ENCODE assay signal across 7 cellular contexts in genomic region chr6:47328139-47328538, GRCh38. TPM values are rescaled to one million over a fixed set of nuclear protein-coding genes. Genes with fewer than 3 reads are reported as not detected.
DNase-seq lines count a peak whose midpoint lies in the region; ATAC-seq and TF ChIP-seq lines count a peak whose summit lies in the region.
"Not testable (repeated sequence)": the region's sequence is repeated elsewhere in the genome, so short reads cannot be mapped to it uniquely, and the experiment has no call there.
"Had no signal": no experiment of that assay in that cellular context is flagged by ENCODE, and none has a peak within 500 bp of the region (broad histone marks: within the 10 kb centered on the region; RNA-seq: fewer than 3 reads in every experiment).

No MANE protein-coding gene starts in this region.

- TF ChIP-seq CTCF in CD4-positive, alpha-beta T cell (IDR thresholded peaks at IDR 0.05), result not testable (repeated sequence)

- not testable (repeated sequence) for H3K27ac Mint-ChIP-seq in CD4-positive, alpha-beta T cell; activated CD4-positive, alpha-beta T cell treated with anti-CD3 and anti-CD28 coated beads, Interleukin-2, amount 10 ng/mL, durations not matched to agents 24 days and 14 days
- peak overlapping the region in 1 of 10 donors; percentile 54 for H3K27ac Mint-ChIP-seq in naive thymus-derived CD8-positive, alpha-beta T cell

- not testable (repeated sequence) for DNase-seq in CD4-positive, alpha-beta T cell; left colon; naive thymus-derived CD8-positive, alpha-beta T cell
- peak; percentile 20 for DNase-seq in OCI-M1 (lab: John Stamatoyannopoulos, UW)
- DNase-seq in activated CD4-positive, alpha-beta T cell treated with anti-CD3 and anti-CD28 coated beads, Interleukin-2, amount 10 ng/mL, durations not matched to agents 24 days and 14 days, result peak; percentile 55
- DNase-seq in activated T-cell treated with anti-CD3 and anti-CD28 coated beads, Interleukin-2, amount 50 U/mL, for 1 hour, result peak; percentile 17

- not testable (repeated sequence) for H3K27me3 ChIP-seq in CD4-positive, alpha-beta T cell (ENCODE audit: control insufficient read depth, insufficient read depth, low read length)

- intact Hi-C loops in CD4-positive, alpha-beta T cell (cut with DNase I, micrococcal nuclease); activated CD4-positive, alpha-beta T cell treated with anti-CD3 and anti-CD28 coated beads, Interleukin-2, amount 10 ng/mL, durations not matched to agents 24 days and 14 days (cut with micrococcal nuclease); left colon (cut with DNase I, micrococcal nuclease): not testable (repeated sequence)

- peak; percentile 56 for ATAC-seq in CD4-positive, alpha-beta T cell (ENCODE audit: poor library complexity)
- ATAC-seq in left colon, result peak; percentile 44
- ATAC-seq in naive thymus-derived CD8-positive, alpha-beta T cell, result peak; percentile 27 to 73

- CTCF ChIA-PET in CD4-positive, alpha-beta T cell (lab: Charles Lee), result not testable (repeated sequence)

- H3K9me3 ChIP-seq in CD4-positive, alpha-beta T cell (ENCODE audit: control insufficient read depth, low read length), result not testable (repeated sequence)

- H3K36me3 Mint-ChIP-seq in CD4-positive, alpha-beta T cell (ENCODE audit: low read depth); activated CD4-positive, alpha-beta T cell treated with anti-CD3 and anti-CD28 coated beads, Interleukin-2, amount 10 ng/mL, durations not matched to agents 24 days and 14 days (ENCODE audit: low read depth); naive thymus-derived CD8-positive, alpha-beta T cell: not testable (repeated sequence)

- peak overlapping the region; percentile 1 for H3K4me3 Mint-ChIP-seq in CD4-positive, alpha-beta T cell
- H3K4me3 Mint-ChIP-seq in activated CD4-positive, alpha-beta T cell treated with anti-CD3 and anti-CD28 coated beads, Interleukin-2, amount 10 ng/mL, durations not matched to agents 24 days and 14 days, result not testable (repeated sequence)
- peak overlapping the region in 1 of 10 donors; percentile 71 for H3K4me3 Mint-ChIP-seq in naive thymus-derived CD8-positive, alpha-beta T cell

- H3K27me3 Mint-ChIP-seq in CD4-positive, alpha-beta T cell, result peaks cover 34% of the 10 kb centered on the region
- peaks cover 24% of the 10 kb centered on the region for H3K27me3 Mint-ChIP-seq in activated CD4-positive, alpha-beta T cell treated with anti-CD3 and anti-CD28 coated beads, Interleukin-2, amount 10 ng/mL, durations not matched to agents 24 days and 14 days
- peaks cover 2 to 23% (median 6%) of the 10 kb centered on the region in 5 donors for H3K27me3 Mint-ChIP-seq in naive thymus-derived CD8-positive, alpha-beta T cell

- H3K4me1 Mint-ChIP-seq in CD4-positive, alpha-beta T cell (ENCODE audit: low read depth), result peaks cover 18% of the 10 kb centered on the region
- H3K4me1 Mint-ChIP-seq in activated CD4-positive, alpha-beta T cell treated with anti-CD3 and anti-CD28 coated beads, Interleukin-2, amount 10 ng/mL, durations not matched to agents 24 days and 14 days, result not testable (repeated sequence)
- peaks cover 6 to 17% (median 9%) of the 10 kb centered on the region in 4 donors for H3K4me1 Mint-ChIP-seq in naive thymus-derived CD8-positive, alpha-beta T cell

- not testable (repeated sequence) for H3K9me3 Mint-ChIP-seq in CD4-positive, alpha-beta T cell
- peaks cover 11% of the 10 kb centered on the region for H3K9me3 Mint-ChIP-seq in activated CD4-positive, alpha-beta T cell treated with anti-CD3 and anti-CD28 coated beads, Interleukin-2, amount 10 ng/mL, durations not matched to agents 24 days and 14 days
- H3K9me3 Mint-ChIP-seq in naive thymus-derived CD8-positive, alpha-beta T cell, result peaks cover 0 to 11% (median 2%) of the 10 kb centered on the region in 9 donors

- POLR2A ChIA-PET in CD4-positive, alpha-beta T cell (lab: Charles Lee), result not testable (repeated sequence)
- POLR2A ChIA-PET in naive thymus-derived CD8-positive, alpha-beta T cell (lab: Charles Lee), result interaction anchor here (1.1 kb wide), 1 partner anchor 149 kb away, joined by 3 read pairs; the partner anchor contains the start of gene CD2AP

- H3K27ac ChIP-seq in CD4-positive, alpha-beta T cell (ENCODE audit: low read depth, low read length), result not testable (repeated sequence)

RNA-seq across cellular contexts. Expression of gene TNFRSF21, which starts 18.4 kb away (rescaled TPM):
- total RNA-seq in CD4-positive, alpha-beta T cell, result under 1 TPM; 0.92 to 0.96 TPM
- 3.8 and 4.2 TPM in 2 replicates for total RNA-seq in activated CD4-positive, alpha-beta T cell treated with anti-CD3 and anti-CD28 coated beads, Interleukin-2, amount 10 ng/mL, durations not matched to agents 24 days and 14 days
- 100 to 1,000 TPM in 1 of 2 donors, 10 to 100 TPM in 1; 67.7 to 129 TPM for total RNA-seq in left colon
- total RNA-seq in naive thymus-derived CD8-positive, alpha-beta T cell, result under 1 TPM; 0.36 to 0.38 TPM
- not detected for polyA plus RNA-seq in naive thymus-derived CD8-positive, alpha-beta T cell
- polyA plus RNA-seq: CD4-positive, alpha-beta memory T cell had no signal

Comparison
In these comparisons a context has a peak if more than half of its experiments do, and no peak if none do; other contexts are left out.
1. RNA of gene TNFRSF21, which starts 18.4 kb away (total RNA-seq): 67.7 to 129 TPM in left colon; 3.8 to 4.2 TPM in activated CD4-positive, alpha-beta T cell treated with anti-CD3 and anti-CD28 coated beads, Interleukin-2, amount 10 ng/mL, durations not matched to agents 24 days and 14 days, 0.92 to 0.96 TPM in CD4-positive, alpha-beta T cell and 0.36 to 0.38 TPM in naive thymus-derived CD8-positive, alpha-beta T cell; every median in the first group is over 10 times any median in the second.
2. Peak in every context shown above with its lines, with median percentiles within 50 percentile points of each other: ATAC-seq.